In the genomic region with DNA sequence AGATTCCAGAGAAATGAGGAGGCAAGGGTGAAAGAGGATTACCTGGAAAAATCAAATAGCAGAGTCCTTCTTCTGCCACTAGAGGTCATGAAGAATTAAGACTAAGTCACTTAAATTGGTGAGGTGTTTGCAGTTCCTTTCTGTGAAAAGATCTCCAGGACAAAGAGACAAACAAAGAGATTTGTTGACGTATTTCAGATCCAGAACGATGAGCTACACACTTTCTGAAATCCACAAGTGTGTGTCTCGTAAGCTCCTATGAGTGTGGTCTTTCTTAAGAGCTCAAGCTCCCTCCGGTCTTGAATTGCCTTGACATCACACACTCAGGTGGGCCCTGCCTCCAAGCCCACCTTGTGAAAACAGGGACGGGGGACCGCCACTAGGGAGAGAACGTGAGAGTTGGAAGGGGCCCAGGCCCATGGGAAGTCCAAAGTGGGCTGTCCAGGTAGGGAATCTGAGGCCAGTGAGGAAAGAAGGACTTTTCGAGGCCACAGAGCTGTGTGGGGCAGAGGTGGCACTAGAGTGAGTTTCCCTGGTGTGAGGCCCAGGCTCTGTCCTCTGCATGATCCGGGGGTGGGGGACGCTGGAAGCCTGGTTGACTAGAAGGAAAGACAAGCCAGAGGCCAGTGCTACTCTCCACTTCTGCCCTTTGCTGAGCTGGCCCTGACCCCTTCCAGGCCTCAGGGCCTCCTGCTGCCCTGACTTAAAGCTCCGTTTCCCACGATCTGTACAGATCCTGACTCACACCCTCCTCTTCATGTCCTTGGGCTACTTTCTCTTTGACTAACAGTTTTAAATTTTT, we compare ENCODE assay signal across 8 cellular contexts.
A peak's percentile ranks its signal among the peaks of the same experiment; 100 is the strongest.
DNase-seq lines count a peak whose midpoint lies in the region; ATAC-seq, FAIRE-seq and TF ChIP-seq lines count a peak whose summit lies in the region.

No MANE protein-coding gene starts in this region.

- no peaks in the 10 kb centered on the region for H3K27me3 Mint-ChIP-seq in activated CD8-positive, alpha-beta T cell treated with anti-CD3 and anti-CD28 coated beads for 36 hours
- peaks cover 14% of the 10 kb centered on the region for H3K27me3 Mint-ChIP-seq in progenitor cell of endocrine pancreas

- H3K9me3 ChIP-seq in BLaER1 (no peaks in the 10 kb centered on the region), gastroesophageal sphincter (no peaks in the 10 kb centered on the region)

- peaks cover 5% of the 10 kb centered on the region; the same call in 1 of the 2 replicates for H3K4me1 ChIP-seq in BLaER1
- peaks cover 0 to 33% (median 6%) of the 10 kb centered on the region in 3 donors for H3K4me1 ChIP-seq in gastroesophageal sphincter

- FAIRE-seq in GM12891 (lab: Jason Lieb, UNC): no peak

- H3K4me3 Mint-ChIP-seq in activated CD8-positive, alpha-beta T cell treated with anti-CD3 and anti-CD28 coated beads for 36 hours: no peak overlapping the region
- H3K4me3 Mint-ChIP-seq in progenitor cell of endocrine pancreas (ENCODE audit: low read depth): no peak overlapping the region

- DNase-seq in GM12891 (ENCODE audit: insufficient read length, low spot score) (no peak), NCI-H2107 (lab: John Stamatoyannopoulos, UW) (peak; percentile 17), progenitor cell of endocrine pancreas (ENCODE audit: low spot score, unreplicated experiment) (no peak), NCI-H2227 (lab: John Stamatoyannopoulos, UW; ENCODE audit: unreplicated experiment) (no peak), activated gamma-delta T cell treated with Interleukin-2 at 50 U/mL for 16 hours (no peak)
- no peak for DNase-seq in activated CD8-positive, alpha-beta T cell treated with anti-CD3 and anti-CD28 coated beads for 36 hours

- H3K27ac ChIP-seq in BLaER1 (peak overlapping the region; percentile 24; the same call in 1 of the 2 replicates), gastroesophageal sphincter (peak overlapping the region in 2 of 4 donors; percentile 3 to 21)

- H3K4me1 Mint-ChIP-seq in activated CD8-positive, alpha-beta T cell treated with anti-CD3 and anti-CD28 coated beads for 36 hours (ENCODE audit: low read depth): peaks cover 28% of the 10 kb centered on the region
- H3K4me1 Mint-ChIP-seq in progenitor cell of endocrine pancreas (ENCODE audit: low read depth): peaks cover 8% of the 10 kb centered on the region

- CTCF ChIA-PET in activated CD8-positive, alpha-beta T cell treated with anti-CD3 and anti-CD28 coated beads for 36 hours (lab: Charles Lee): interaction anchor here (0.6 to 2.6 kb wide), 53 partner anchors 10 to 967 kb away, joined by 3 to 16 read pairs (median 4); no protein-coding TSS in a partner anchor

- no peaks in the 10 kb centered on the region for H3K9me3 Mint-ChIP-seq in activated CD8-positive, alpha-beta T cell treated with anti-CD3 and anti-CD28 coated beads for 36 hours
- H3K9me3 Mint-ChIP-seq in progenitor cell of endocrine pancreas (ENCODE audit: low read depth): no peaks in the 10 kb centered on the region

- H3K27me3 ChIP-seq in BLaER1 (no peaks in the 10 kb centered on the region), gastroesophageal sphincter (no peaks in the 10 kb centered on the region)

- TF ChIP-seq CTCF in activated CD8-positive, alpha-beta T cell treated with anti-CD3 and anti-CD28 coated beads for 36 hours (IDR thresholded peaks at IDR 0.05): peak; percentile 73
- TF ChIP-seq CTCF in gastroesophageal sphincter (IDR thresholded peaks at IDR 0.05) (peak in 3 of 4 experiments; percentile 73 to 78 (median 77)), progenitor cell of endocrine pancreas (IDR thresholded peaks at IDR 0.05; ENCODE audit: unreplicated experiment) (peak; percentile 69)

- no peak overlapping the region; the same call in 1 of the 2 replicates for H3K9ac ChIP-seq in BLaER1

- TF ChIP-seq POLR2A in GM12891 (IDR thresholded peaks at IDR 0.05; ENCODE audit: low read depth, low read length) (no peak), gastroesophageal sphincter (IDR thresholded peaks at IDR 0.05) (no peak)

- ATAC-seq in activated CD8-positive, alpha-beta T cell treated with anti-CD3 and anti-CD28 coated beads for 36 hours: peak; percentile 66
- ATAC-seq in gastroesophageal sphincter: peak; percentile 53

- 40 to 63% methylated on average over 7 to 8 of the region's 12 CpGs for WGBS in gastroesophageal sphincter (ENCODE audit: low coverage in 1 of 2), 2 donors

- TF ChIP-seq EP300 in gastroesophageal sphincter (IDR thresholded peaks at IDR 0.05): no peak

- no peaks in the 10 kb centered on the region for H4K20me1 ChIP-seq in BLaER1

- H3K36me3 Mint-ChIP-seq in activated CD8-positive, alpha-beta T cell treated with anti-CD3 and anti-CD28 coated beads for 36 hours (ENCODE audit: low read depth): no peaks in the 10 kb centered on the region
- H3K36me3 Mint-ChIP-seq in progenitor cell of endocrine pancreas (ENCODE audit: insufficient read depth): no peaks in the 10 kb centered on the region

- no peak overlapping the region for H3K4me2 ChIP-seq in BLaER1

- intact Hi-C loops in activated CD8-positive, alpha-beta T cell treated with anti-CD3 and anti-CD28 coated beads for 36 hours (cut with micrococcal nuclease): loop anchor here (5.0 kb wide), 1 partner anchor 521 kb away; no protein-coding TSS in a partner anchor

- H3K36me3 ChIP-seq in BLaER1 (no peaks in the 10 kb centered on the region), gastroesophageal sphincter (no peaks in the 10 kb centered on the region)

- POLR2A ChIA-PET in activated CD8-positive, alpha-beta T cell treated with anti-CD3 and anti-CD28 coated beads for 36 hours (lab: Charles Lee): interaction anchor here (0.9 to 1.9 kb wide), 2 partner anchors 19 to 47 kb away, joined by 3 to 4 read pairs; no protein-coding TSS in a partner anchor

- H3K4me3 ChIP-seq in BLaER1 (no peak overlapping the region), gastroesophageal sphincter (no peak overlapping the region)

- peak overlapping the region; percentile 66 for H3K27ac Mint-ChIP-seq in activated CD8-positive, alpha-beta T cell treated with anti-CD3 and anti-CD28 coated beads for 36 hours
- H3K27ac Mint-ChIP-seq in progenitor cell of endocrine pancreas: peak overlapping the region; percentile 90

TF ChIP-seq in GM12891, 5 proteins besides CTCF, POLR2A, EP300 and RAD21:
- peak; percentile 39 for TF ChIP-seq SPI1 (IDR thresholded peaks at IDR 0.05; ENCODE audit: low read depth, low read length)
- no peak for TF ChIP-seq TAF1 (IDR thresholded peaks at IDR 0.05; ENCODE audit: low read depth, low read length)
